ENCODE assay signal across 1 cellular context in the genomic region with DNA sequence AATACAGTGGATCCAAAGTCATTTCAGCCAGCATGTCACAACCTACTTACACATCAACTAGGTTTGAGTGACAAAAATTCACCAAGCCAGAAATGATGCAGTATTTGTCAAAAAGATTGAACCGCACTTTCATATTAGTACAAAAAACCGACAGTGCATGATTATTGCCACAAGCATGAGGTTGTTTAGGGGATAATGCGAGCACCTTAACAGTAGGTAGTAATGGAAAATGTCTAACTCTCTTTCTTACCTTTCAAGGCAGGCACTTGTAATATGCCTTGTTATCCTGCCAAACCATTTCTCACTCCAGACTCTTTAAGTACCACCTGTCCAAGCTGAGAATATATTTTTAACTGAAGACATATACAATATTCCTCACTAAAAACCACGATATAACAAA.
TF ChIP-seq lines count a peak whose summit lies in the region.

No MANE protein-coding gene starts in this region.

TF ChIP-seq in neural cell, 6 proteins besides CTCF, POLR2A, EP300 and RAD21 (continued from another document):
- TF ChIP-seq SMC3 (conservative IDR thresholded peaks at IDR 0.05; ENCODE audit: poor library complexity): peak; percentile 29
- peak; percentile 95 for TF ChIP-seq POLR2AphosphoS5 (IDR thresholded peaks at IDR 0.05)
TF ChIP-seq in neural cell: peak in this region for 3.
